ENCODE assay signal across 1 cellular context in genomic region chr2:177666408-177666807, GRCh38.
TF ChIP-seq lines count a peak whose summit lies in the region.

No MANE protein-coding gene starts in this region.

TF ChIP-seq in K562, 482 proteins besides CTCF, POLR2A, EP300 and RAD21 (continued from another document and continues in another):
- TF ChIP-seq, protein P1, sequence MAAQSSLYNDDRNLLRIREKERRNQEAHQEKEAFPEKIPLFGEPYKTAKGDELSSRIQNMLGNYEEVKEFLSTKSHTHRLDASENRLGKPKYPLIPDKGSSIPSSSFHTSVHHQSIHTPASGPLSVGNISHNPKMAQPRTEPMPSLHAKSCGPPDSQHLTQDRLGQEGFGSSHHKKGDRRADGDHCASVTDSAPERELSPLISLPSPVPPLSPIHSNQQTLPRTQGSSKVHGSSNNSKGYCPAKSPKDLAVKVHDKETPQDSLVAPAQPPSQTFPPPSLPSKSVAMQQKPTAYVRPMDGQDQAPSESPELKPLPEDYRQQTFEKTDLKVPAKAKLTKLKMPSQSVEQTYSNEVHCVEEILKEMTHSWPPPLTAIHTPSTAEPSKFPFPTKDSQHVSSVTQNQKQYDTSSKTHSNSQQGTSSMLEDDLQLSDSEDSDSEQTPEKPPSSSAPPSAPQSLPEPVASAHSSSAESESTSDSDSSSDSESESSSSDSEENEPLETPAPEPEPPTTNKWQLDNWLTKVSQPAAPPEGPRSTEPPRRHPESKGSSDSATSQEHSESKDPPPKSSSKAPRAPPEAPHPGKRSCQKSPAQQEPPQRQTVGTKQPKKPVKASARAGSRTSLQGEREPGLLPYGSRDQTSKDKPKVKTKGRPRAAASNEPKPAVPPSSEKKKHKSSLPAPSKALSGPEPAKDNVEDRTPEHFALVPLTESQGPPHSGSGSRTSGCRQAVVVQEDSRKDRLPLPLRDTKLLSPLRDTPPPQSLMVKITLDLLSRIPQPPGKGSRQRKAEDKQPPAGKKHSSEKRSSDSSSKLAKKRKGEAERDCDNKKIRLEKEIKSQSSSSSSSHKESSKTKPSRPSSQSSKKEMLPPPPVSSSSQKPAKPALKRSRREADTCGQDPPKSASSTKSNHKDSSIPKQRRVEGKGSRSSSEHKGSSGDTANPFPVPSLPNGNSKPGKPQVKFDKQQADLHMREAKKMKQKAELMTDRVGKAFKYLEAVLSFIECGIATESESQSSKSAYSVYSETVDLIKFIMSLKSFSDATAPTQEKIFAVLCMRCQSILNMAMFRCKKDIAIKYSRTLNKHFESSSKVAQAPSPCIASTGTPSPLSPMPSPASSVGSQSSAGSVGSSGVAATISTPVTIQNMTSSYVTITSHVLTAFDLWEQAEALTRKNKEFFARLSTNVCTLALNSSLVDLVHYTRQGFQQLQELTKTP (IDR thresholded peaks at IDR 0.05; ENCODE audit: low read depth in 1 of 2, partially characterized antibody in 2 of 2) = no peak
- no peak for TF ChIP-seq GATAD2A (IDR thresholded peaks at IDR 0.05)
- TF ChIP-seq, protein P2, sequence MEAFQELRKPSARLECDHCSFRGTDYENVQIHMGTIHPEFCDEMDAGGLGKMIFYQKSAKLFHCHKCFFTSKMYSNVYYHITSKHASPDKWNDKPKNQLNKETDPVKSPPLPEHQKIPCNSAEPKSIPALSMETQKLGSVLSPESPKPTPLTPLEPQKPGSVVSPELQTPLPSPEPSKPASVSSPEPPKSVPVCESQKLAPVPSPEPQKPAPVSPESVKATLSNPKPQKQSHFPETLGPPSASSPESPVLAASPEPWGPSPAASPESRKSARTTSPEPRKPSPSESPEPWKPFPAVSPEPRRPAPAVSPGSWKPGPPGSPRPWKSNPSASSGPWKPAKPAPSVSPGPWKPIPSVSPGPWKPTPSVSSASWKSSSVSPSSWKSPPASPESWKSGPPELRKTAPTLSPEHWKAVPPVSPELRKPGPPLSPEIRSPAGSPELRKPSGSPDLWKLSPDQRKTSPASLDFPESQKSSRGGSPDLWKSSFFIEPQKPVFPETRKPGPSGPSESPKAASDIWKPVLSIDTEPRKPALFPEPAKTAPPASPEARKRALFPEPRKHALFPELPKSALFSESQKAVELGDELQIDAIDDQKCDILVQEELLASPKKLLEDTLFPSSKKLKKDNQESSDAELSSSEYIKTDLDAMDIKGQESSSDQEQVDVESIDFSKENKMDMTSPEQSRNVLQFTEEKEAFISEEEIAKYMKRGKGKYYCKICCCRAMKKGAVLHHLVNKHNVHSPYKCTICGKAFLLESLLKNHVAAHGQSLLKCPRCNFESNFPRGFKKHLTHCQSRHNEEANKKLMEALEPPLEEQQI (IDR thresholded peaks at IDR 0.05) = no peak
- TF ChIP-seq DDX20 (tag; IDR thresholded peaks at IDR 0.05; ENCODE audit: low read depth) = no peak
- TF ChIP-seq, protein P3, sequence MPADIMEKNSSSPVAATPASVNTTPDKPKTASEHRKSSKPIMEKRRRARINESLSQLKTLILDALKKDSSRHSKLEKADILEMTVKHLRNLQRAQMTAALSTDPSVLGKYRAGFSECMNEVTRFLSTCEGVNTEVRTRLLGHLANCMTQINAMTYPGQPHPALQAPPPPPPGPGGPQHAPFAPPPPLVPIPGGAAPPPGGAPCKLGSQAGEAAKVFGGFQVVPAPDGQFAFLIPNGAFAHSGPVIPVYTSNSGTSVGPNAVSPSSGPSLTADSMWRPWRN (IDR thresholded peaks at IDR 0.05; ENCODE audit: low read depth) = no peak
- TF ChIP-seq HDGF (IDR thresholded peaks at IDR 0.05) = no peak
- no peak for TF ChIP-seq HNRNPK (IDR thresholded peaks at IDR 0.05; ENCODE audit: low read depth, low read length, poor library complexity, severe bottlenecking)
- TF ChIP-seq, protein P4, sequence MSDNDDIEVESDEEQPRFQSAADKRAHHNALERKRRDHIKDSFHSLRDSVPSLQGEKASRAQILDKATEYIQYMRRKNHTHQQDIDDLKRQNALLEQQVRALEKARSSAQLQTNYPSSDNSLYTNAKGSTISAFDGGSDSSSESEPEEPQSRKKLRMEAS (CRISPR knock-in tag; IDR thresholded peaks at IDR 0.05) = no peak
- TF ChIP-seq STAG1 (CRISPR knock-in tag; IDR thresholded peaks at IDR 0.05; ENCODE audit: borderline replicate concordance) = no peak
- TF ChIP-seq MBD1 (CRISPR knock-in tag; IDR thresholded peaks at IDR 0.05) = no peak
- no peak for TF ChIP-seq PYGO2 (tag; IDR thresholded peaks at IDR 0.05)
- no peak for TF ChIP-seq NFE2L1 (tag; IDR thresholded peaks at IDR 0.05; ENCODE audit: borderline replicate concordance, low read depth)
- TF ChIP-seq ZNF316 (IDR thresholded peaks at IDR 0.05) = peak; percentile 56; the same call in 1 of the 2 replicates
- no peak for TF ChIP-seq ZC3H11A (IDR thresholded peaks at IDR 0.05; ENCODE audit: low read depth, low read length)
- TF ChIP-seq MXD1 (CRISPR knock-in tag; IDR thresholded peaks at IDR 0.05; ENCODE audit: borderline replicate concordance, poor library complexity, severe bottlenecking) = no peak
- no peak for TF ChIP-seq CBX3 (IDR thresholded peaks at IDR 0.05; ENCODE audit: borderline replicate concordance in 1 of 2, low read length in 2 of 2)
- TF ChIP-seq MED1 (CRISPR knock-in tag; IDR thresholded peaks at IDR 0.05; ENCODE audit: borderline replicate concordance) = no peak
- TF ChIP-seq CHD4 (IDR thresholded peaks at IDR 0.05; ENCODE audit: insufficient read depth, insufficient replicate concordance, low read depth, low read length, poor library complexity, severe bottlenecking) = no peak
- TF ChIP-seq HEY1 (CRISPR knock-in tag; IDR thresholded peaks at IDR 0.05; ENCODE audit: borderline replicate concordance) = no peak
- TF ChIP-seq, protein P5, sequence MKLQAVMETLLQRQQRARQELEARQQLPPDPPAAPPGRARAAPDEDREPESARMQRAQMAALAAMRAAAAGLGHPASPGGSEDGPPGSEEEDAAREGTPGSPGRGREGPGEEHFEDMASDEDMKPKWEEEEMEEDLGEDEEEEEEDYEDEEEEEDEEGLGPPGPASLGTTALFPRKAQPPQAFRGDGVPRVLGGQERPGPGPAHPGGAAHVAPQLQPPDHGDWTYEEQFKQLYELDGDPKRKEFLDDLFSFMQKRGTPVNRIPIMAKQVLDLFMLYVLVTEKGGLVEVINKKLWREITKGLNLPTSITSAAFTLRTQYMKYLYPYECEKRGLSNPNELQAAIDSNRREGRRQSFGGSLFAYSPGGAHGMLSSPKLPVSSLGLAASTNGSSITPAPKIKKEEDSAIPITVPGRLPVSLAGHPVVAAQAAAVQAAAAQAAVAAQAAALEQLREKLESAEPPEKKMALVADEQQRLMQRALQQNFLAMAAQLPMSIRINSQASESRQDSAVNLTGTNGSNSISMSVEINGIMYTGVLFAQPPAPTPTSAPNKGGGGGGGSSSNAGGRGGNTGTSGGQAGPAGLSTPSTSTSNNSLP (IDR thresholded peaks at IDR 0.05; ENCODE audit: borderline replicate concordance, low read depth, low read length) = 0 out of 2 replicates have a peak, but pooled peaks have one; percentile 42
- TF ChIP-seq MEIS2 (IDR thresholded peaks at IDR 0.05; ENCODE audit: partially characterized antibody) = peak; percentile 25
- TF ChIP-seq CREB3L1 (IDR thresholded peaks at IDR 0.05; ENCODE audit: borderline replicate concordance, low read depth) = no peak
- TF ChIP-seq ELK1 (CRISPR knock-in tag; IDR thresholded peaks at IDR 0.05) = no peak
- TF ChIP-seq NFATC3 (IDR thresholded peaks at IDR 0.05) = no peak
- no peak for TF ChIP-seq USF1 (CRISPR knock-in tag; IDR thresholded peaks at IDR 0.05)
- TF ChIP-seq ETS1 (conservative IDR thresholded peaks at IDR 0.05; ENCODE audit: control insufficient read depth, low read depth, low read length) = no peak
- peak; percentile 76 for TF ChIP-seq CTBP1 (IDR thresholded peaks at IDR 0.05; ENCODE audit: borderline replicate concordance)
- TF ChIP-seq HMGN3 (IDR thresholded peaks at IDR 0.05; ENCODE audit: borderline replicate concordance, extremely low read depth, insufficient read length, low read depth, low read length) = no peak
- no peak for TF ChIP-seq RUNX1 (IDR thresholded peaks at IDR 0.05; ENCODE audit: low read depth)
- TF ChIP-seq TAF15 (IDR thresholded peaks at IDR 0.05; ENCODE audit: low read depth, low read length) = no peak
- TF ChIP-seq NFIC (IDR thresholded peaks at IDR 0.05) = no peak; the same call in 1 of the 2 replicates
- TF ChIP-seq TAL1 (IDR thresholded peaks at IDR 0.05) = no peak
- no peak for TF ChIP-seq CCAR2 (IDR thresholded peaks at IDR 0.05; ENCODE audit: low read depth, low read length)
- TF ChIP-seq JUN (IDR thresholded peaks at IDR 0.05; ENCODE audit: borderline replicate concordance, low read depth, low read length) = 0 out of 2 replicates have a peak, but pooled peaks have one; percentile 29
- TF ChIP-seq JUN (CRISPR knock-in tag; IDR thresholded peaks at IDR 0.05; ENCODE audit: borderline replicate concordance) = no peak
- no peak for TF ChIP-seq FOXP1 (CRISPR knock-in tag; IDR thresholded peaks at IDR 0.05)
- TF ChIP-seq NCOA4 (IDR thresholded peaks at IDR 0.05; ENCODE audit: partially characterized antibody) = no peak
- no peak for TF ChIP-seq PHF20 (IDR thresholded peaks at IDR 0.05; ENCODE audit: partially characterized antibody)
- TF ChIP-seq, protein P6, sequence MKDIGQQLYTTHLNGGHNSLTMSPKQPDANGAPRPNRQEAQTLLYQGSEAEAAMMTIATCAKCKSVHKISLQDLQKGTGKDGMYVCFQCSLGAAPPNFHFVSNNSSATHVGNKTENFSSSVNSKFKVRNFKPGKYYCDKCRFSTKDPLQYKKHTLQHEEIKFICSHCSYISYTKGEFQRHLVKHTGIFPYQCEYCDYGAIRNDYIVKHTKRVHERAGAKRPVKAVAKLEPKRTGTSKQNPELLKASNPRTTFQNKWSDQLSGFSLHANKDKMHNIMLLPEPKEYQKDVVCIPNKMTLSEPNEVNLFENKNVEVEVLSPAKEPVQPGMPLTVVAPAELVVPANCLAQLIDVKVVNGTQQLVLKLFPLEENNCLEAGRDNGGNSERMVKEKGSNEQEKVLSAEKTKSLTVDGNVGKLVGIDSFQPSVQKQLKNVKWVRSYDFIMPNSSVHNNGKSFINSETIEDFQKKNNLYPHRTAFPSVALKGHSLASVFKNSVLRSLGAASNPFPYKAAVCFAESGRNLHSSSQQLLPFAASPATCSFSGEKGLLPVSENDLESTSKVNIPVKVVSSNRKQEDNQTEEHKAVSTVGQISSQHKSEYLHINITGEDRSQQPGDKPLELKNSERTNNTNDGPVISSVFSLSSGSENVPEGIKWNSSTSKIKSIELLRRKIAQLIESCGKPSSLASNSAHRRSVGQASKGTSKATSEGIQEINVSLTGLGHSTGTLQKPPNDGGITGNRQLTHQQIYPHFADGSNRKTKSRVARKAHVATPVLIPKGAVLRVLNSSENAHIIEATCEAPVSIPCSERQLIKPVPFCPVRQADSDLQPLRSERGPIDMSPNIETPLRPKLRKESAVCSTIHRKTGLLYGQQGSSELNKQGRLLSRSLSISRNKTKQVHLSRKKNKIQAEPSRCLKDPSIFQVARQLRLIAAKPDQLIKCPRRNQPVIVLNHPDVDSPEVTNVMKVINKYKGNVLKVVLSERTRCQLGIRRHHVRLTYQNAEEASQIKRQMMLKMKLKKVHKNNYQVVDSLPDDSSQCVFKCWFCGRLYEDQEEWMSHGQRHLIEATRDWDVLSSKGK (CRISPR knock-in tag; IDR thresholded peaks at IDR 0.05) = no peak
